In the genomic region with DNA sequence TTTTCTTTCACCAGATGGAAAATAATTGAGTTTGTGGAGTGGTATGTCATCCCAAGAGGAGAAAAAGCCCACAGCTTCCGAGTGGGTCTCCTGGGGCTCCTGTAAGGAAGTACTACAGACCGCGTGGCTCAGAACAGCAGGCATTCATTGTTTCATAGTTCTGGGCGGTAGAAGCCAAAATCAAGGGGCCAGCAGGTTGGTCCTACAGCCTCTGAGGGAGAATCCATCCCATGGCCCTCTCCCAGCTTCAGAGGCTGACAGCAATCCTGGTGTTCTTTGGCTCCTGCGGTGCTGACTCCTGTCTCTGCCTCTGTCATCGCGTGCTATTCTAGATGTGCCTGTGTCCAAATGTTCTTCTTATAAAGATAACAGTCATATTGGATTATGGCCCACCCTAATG, we compare ENCODE assay signal across 16 cellular contexts.
DNase-seq lines count a peak whose midpoint lies in the region; ATAC-seq and TF ChIP-seq lines count a peak whose summit lies in the region.
"Had no signal": no experiment of that assay in that cellular context is flagged by ENCODE, and none has a peak within 500 bp of the region (broad histone marks: within the 10 kb centered on the region; RNA-seq: fewer than 3 reads in every experiment).

No MANE protein-coding gene starts in this region.

- peak; percentile 35 for DNase-seq in NCI-H748 (lab: John Stamatoyannopoulos, UW; ENCODE audit: unreplicated experiment)
- DNase-seq in NCI-H748 treated with DMSO at 0.1 percent for 48 hours (lab: John Stamatoyannopoulos, UW) = no peak
- peak; percentile 71 for DNase-seq in NCI-H345 (lab: John Stamatoyannopoulos, UW)
- no peak for DNase-seq in glutamatergic neuron
- DNase-seq: DMS153, EL, HFFc6, NCI-H1048, NCI-H2029, NCI-H2227 treated with DMSO at 0.1 percent for 48 hours, NCI-H526 had no signal

- no peak overlapping the region for H3K4me3 Mint-ChIP-seq in glutamatergic neuron (ENCODE audit: unreplicated experiment)
- no peak overlapping the region for H3K4me3 Mint-ChIP-seq in activated T-helper 17 cell treated with anti-CD3 and anti-CD28 coated beads, Interleukin-2, amount 50 U/mL, for 72 hours
- H3K4me3 Mint-ChIP-seq: CD14-positive monocyte, HFFc6 had no signal

- no peaks in the 10 kb centered on the region for H3K27me3 ChIP-seq in neural cell (ENCODE audit: insufficient read depth, low read depth, low read length)

- H3K9ac ChIP-seq in neural cell (ENCODE audit: low read length) = peak overlapping the region; percentile 45

- H3K4me3 ChIP-seq in neural cell (ENCODE audit: low read length) = no peak overlapping the region

- no peaks in the 10 kb centered on the region for H4K20me1 ChIP-seq in neural cell (ENCODE audit: insufficient read depth)

- no peaks in the 10 kb centered on the region for H3K9me3 Mint-ChIP-seq in glutamatergic neuron (ENCODE audit: unreplicated experiment)
- no peaks in the 10 kb centered on the region for H3K9me3 Mint-ChIP-seq in activated T-helper 17 cell treated with anti-CD3 and anti-CD28 coated beads, Interleukin-2, amount 50 U/mL, for 72 hours

- no peaks in the 10 kb centered on the region for H3F3A ChIP-seq in neural cell (ENCODE audit: insufficient read depth, low read length, poor library complexity, severe bottlenecking)

- H3K9me3 ChIP-seq in neural cell (ENCODE audit: low read length) = no peaks in the 10 kb centered on the region

- H3K9me2 ChIP-seq in neural cell (ENCODE audit: insufficient read depth, low read length) = no peaks in the 10 kb centered on the region

- H3K27ac ChIP-seq in neural cell (ENCODE audit: low read length) = peak overlapping the region; percentile 76

- H2AFZ ChIP-seq in neural cell (ENCODE audit: low read depth, low read length) = no peak overlapping the region

- TF ChIP-seq CTCF in glutamatergic neuron (IDR thresholded peaks at IDR 0.05; ENCODE audit: partially characterized antibody, unreplicated experiment) (no peak), neural cell (IDR thresholded peaks at IDR 0.05; ENCODE audit: poor library complexity, severe bottlenecking) (no peak)

- peaks cover 1% of the 10 kb centered on the region for H3K27me3 Mint-ChIP-seq in glutamatergic neuron (ENCODE audit: unreplicated experiment)
- H3K27me3 Mint-ChIP-seq in activated T-helper 17 cell treated with anti-CD3 and anti-CD28 coated beads, Interleukin-2, amount 50 U/mL, for 72 hours = no peaks in the 10 kb centered on the region

- peak overlapping the region; percentile 29 for H3K27ac Mint-ChIP-seq in glutamatergic neuron (ENCODE audit: unreplicated experiment)
- no peak overlapping the region for H3K27ac Mint-ChIP-seq in activated T-helper 17 cell treated with anti-CD3 and anti-CD28 coated beads, Interleukin-2, amount 50 U/mL, for 72 hours
- H3K27ac Mint-ChIP-seq: CD14-positive monocyte, HFFc6 had no signal

- TF ChIP-seq RAD21 in neural cell (conservative IDR thresholded peaks at IDR 0.05) = no peak

- no peak for TF ChIP-seq EP300 in neural cell (conservative IDR thresholded peaks at IDR 0.05; ENCODE audit: poor library complexity, severe bottlenecking)

- no peaks in the 10 kb centered on the region for H3K36me3 ChIP-seq in neural cell (ENCODE audit: insufficient read depth, low read length)

- H3K79me2 ChIP-seq in neural cell (replicated peaks; ENCODE audit: insufficient read depth, low read length) = no peaks in the 10 kb centered on the region

- H3K4me2 ChIP-seq in neural cell (ENCODE audit: low read length) = no peak overlapping the region

- no peak for ATAC-seq in GM19023 (IDR thresholded peaks at IDR 0.05; ENCODE audit: unreplicated experiment)
- ATAC-seq in HG03469 (IDR thresholded peaks at IDR 0.05; ENCODE audit: unreplicated experiment) = no peak
- ATAC-seq in activated T-helper 17 cell treated with anti-CD3 and anti-CD28 coated beads, Interleukin-2, amount 50 U/mL, for 72 hours (replicated peaks) = no peak

- H3K36me3 Mint-ChIP-seq in glutamatergic neuron (ENCODE audit: unreplicated experiment) = peaks cover 5% of the 10 kb centered on the region
- no peaks in the 10 kb centered on the region for H3K36me3 Mint-ChIP-seq in activated T-helper 17 cell treated with anti-CD3 and anti-CD28 coated beads, Interleukin-2, amount 50 U/mL, for 72 hours (ENCODE audit: low read depth)
- H3K36me3 Mint-ChIP-seq: CD14-positive monocyte had no signal

- H3K4me1 Mint-ChIP-seq in glutamatergic neuron (ENCODE audit: low read depth, unreplicated experiment) = peaks cover 22% of the 10 kb centered on the region
- no peaks in the 10 kb centered on the region for H3K4me1 Mint-ChIP-seq in activated T-helper 17 cell treated with anti-CD3 and anti-CD28 coated beads, Interleukin-2, amount 50 U/mL, for 72 hours
- H3K4me1 Mint-ChIP-seq: CD14-positive monocyte had no signal

TF ChIP-seq in neural cell, 6 proteins besides CTCF, POLR2A, EP300 and RAD21:
- TF ChIP-seq POLR2AphosphoS5 (IDR thresholded peaks at IDR 0.05) (no peak), EZH2 (IDR thresholded peaks at IDR 0.05; ENCODE audit: borderline replicate concordance, insufficient read depth, low read length, poor library complexity, severe bottlenecking) (no peak), SMC3 (conservative IDR thresholded peaks at IDR 0.05; ENCODE audit: poor library complexity) (no peak), MXI1 (conservative IDR thresholded peaks at IDR 0.05; ENCODE audit: poor library complexity, severe bottlenecking) (no peak), TAF1 (IDR thresholded peaks at IDR 0.05; ENCODE audit: low read depth) (no peak), REST (IDR thresholded peaks at IDR 0.05; ENCODE audit: borderline replicate concordance) (no peak)
TF ChIP-seq in neural cell: peak in this region for 0.

Comparison
In these comparisons a context has a peak if more than half of its experiments do, and no peak if none do; other contexts are left out.
1. DNase-seq: peak in NCI-H748 (single experiment) and NCI-H345 (single experiment); none in NCI-H748 treated with DMSO at 0.1 percent for 48 hours (single experiment) and glutamatergic neuron (single experiment).